In the genomic region with DNA sequence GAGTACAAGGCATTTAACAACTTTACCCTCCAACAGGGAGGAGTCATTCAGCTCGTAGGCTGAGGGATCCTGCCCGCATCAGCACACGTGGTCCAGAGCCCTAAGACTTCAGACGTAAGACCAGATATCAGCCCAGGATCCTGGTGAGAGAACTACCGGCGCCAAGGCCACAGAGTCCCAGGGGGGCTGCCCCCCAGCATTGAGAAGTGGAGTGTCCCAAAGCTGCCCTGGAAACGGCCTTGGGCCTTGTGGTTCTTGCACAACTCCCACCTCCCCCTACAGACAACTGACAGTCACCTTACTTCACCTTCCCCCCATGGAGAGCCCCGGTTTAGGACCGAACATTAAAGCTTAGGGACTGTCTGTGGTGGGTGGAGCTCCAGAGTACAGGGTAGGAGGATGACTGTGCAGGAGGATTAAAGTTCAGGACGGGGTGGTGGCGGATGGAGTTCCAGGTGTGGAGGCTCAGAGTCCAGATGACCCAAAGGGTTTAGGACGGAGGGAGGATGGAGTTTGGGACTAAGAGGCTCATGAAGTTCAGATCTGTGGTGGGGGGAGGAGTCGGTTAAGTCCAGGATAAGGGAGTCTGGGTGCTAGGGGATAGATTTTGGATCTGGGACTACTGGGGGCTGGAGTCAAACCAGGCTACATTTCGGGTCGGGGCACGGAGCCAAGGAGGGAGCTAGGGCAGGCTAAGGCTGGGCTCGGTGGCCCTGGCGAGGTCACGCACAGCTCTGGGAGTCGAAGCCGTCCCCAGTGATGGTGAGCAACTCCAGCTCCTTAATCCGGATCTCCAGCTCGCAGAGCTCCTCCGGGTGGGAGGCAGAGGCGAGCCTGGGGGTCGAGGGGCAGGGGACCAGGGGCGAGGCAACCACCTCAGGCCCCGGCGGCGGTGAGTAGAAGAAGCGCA, we compare ENCODE assay signal across 8 cellular contexts. TPM values are rescaled to one million over a fixed set of nuclear protein-coding genes. Genes with fewer than 3 reads are reported as not detected.
DNase-seq lines count a peak whose midpoint lies in the region; ATAC-seq, FAIRE-seq and TF ChIP-seq lines count a peak whose summit lies in the region.

No MANE protein-coding gene starts in this region.

- H2BK20ac ChIP-seq in IMR-90 (ENCODE audit: low read depth, low read length): peak overlapping the region; percentile 51

- no peak for TF ChIP-seq RAD21 in IMR-90 (IDR thresholded peaks at IDR 0.05; ENCODE audit: low read length)

- H3K18ac ChIP-seq in IMR-90 (ENCODE audit: low read depth, low read length): peak overlapping the region; percentile 72

- no peak for TF ChIP-seq CTCF in AG04449 (IDR thresholded peaks at IDR 0.05; ENCODE audit: insufficient read depth, low read length, missing control alignments)
- no peak for TF ChIP-seq CTCF in IMR-90 (conservative IDR thresholded peaks at IDR 0.05; ENCODE audit: low read depth, low read length)
- TF ChIP-seq CTCF in colonic mucosa (IDR thresholded peaks at IDR 0.05): no peak
- TF ChIP-seq CTCF in GM20000 (IDR thresholded peaks at IDR 0.05; ENCODE audit: extremely low read depth, missing control alignments): no peak

- H3K4ac ChIP-seq in IMR-90 (ENCODE audit: low read depth, low read length): peak overlapping the region; percentile 97

- no peak for FAIRE-seq in urothelium cell line (lab: Jason Lieb, UNC)

- H4K20me1 ChIP-seq in IMR-90 (ENCODE audit: insufficient read depth, low read length): peaks cover 4% of the 10 kb centered on the region; the same call in 1 of the 2 replicates

- peak overlapping the region; percentile 65 for H3K27ac ChIP-seq in IMR-90 (ENCODE audit: insufficient read depth, low read length)
- H3K27ac ChIP-seq in colonic mucosa: peak overlapping the region; percentile 79

- peaks cover 7 to 40% of the 10 kb centered on the region in 2 experiments; a peak in 3 of 4 replicates for H3K79me1 ChIP-seq in IMR-90 (ENCODE audit: low read depth in 1 of 2, low read length in 2 of 2)

- peak overlapping the region; percentile 90 for H4K91ac ChIP-seq in IMR-90 (ENCODE audit: insufficient read depth, low read depth, low read length)

- peaks cover 31% of the 10 kb centered on the region for H3K9me1 ChIP-seq in IMR-90 (ENCODE audit: insufficient read depth, low read length)

- H3K56ac ChIP-seq in IMR-90 (ENCODE audit: extremely low read depth, insufficient read depth, low read length): no peak overlapping the region

- CTCF ChIA-PET in AG04449 (lab: Yijun Ruan, JAX): interaction anchor here (1.5 to 4.6 kb wide), 3 partner anchors 17 to 130 kb away, joined by 4 to 37 read pairs (median 14); no protein-coding TSS in a partner anchor
- CTCF ChIA-PET in IMR-90 (lab: Yijun Ruan, JAX): no interaction called here

- H3K27me3 ChIP-seq in IMR-90 (ENCODE audit: control insufficient read depth, insufficient read depth, low read length) (no peaks in the 10 kb centered on the region), colonic mucosa (no peaks in the 10 kb centered on the region)

- in situ Hi-C loops in IMR-90 (cut with MboI; ENCODE audit: low sequenced_read_pairs): no loop called here

- peak overlapping the region; percentile 80 for H2AFZ ChIP-seq in IMR-90 (replicated peaks; ENCODE audit: low read length, poor library complexity)

- H3K9me3 ChIP-seq in IMR-90 (ENCODE audit: control insufficient read depth, insufficient read depth, low read length): no peaks in the 10 kb centered on the region
- H3K9me3 ChIP-seq in colonic mucosa: no peaks in the 10 kb centered on the region

- peak overlapping the region; percentile 68; the same call in 1 of the 2 replicates for H3K23ac ChIP-seq in IMR-90 (ENCODE audit: low read depth, low read length)

- POLR2A ChIA-PET in AG04449 (lab: Yijun Ruan, JAX) (interaction anchor here (1.1 to 3.4 kb wide), 4 partner anchors 9 to 43 kb away, joined by 3 to 31 read pairs (median 8); partner anchors contain the start of gene CD59), IMR-90 (lab: Charles Lee; ENCODE audit: unreplicated experiment) (interaction anchor here (0.9 kb wide), 1 partner anchor 37 kb away, joined by 3 read pairs; the partner anchor contains the start of gene CD59)

- DNase-seq in AG04449 (ENCODE audit: low read depth, low spot score) (no peak), IMR-90 (no peak), colonic mucosa (peak; percentile 82), mucosa of gallbladder (ENCODE audit: low spot score) (peak; percentile 46), GM20000 (ENCODE audit: low spot score) (no peak), NOMO-1 treated with DMSO at 0.1 percent for 48 hours (lab: John Stamatoyannopoulos, UW; ENCODE audit: unreplicated experiment) (no peak), NCI-H1092 treated with DMSO at 0.1 percent for 48 hours (lab: John Stamatoyannopoulos, UW) (no peak), urothelium cell line (ENCODE audit: low spot score) (no peak)

- dilution Hi-C loops in IMR-90 (cut with HindIII; ENCODE audit: low sequenced_read_pairs, unreplicated experiment): no loop called here

- peak overlapping the region; percentile 87 for H4K5ac ChIP-seq in IMR-90 (ENCODE audit: low read depth, low read length)

- peak overlapping the region; percentile 80 for H2BK5ac ChIP-seq in IMR-90 (ENCODE audit: low read depth, low read length, poor library complexity, severe bottlenecking)

- H3K4me3 ChIP-seq in AG04449 (ENCODE audit: low read depth, low read length): peak overlapping the region; percentile 67
- peak overlapping the region; percentile 65 for H3K4me3 ChIP-seq in IMR-90 (ENCODE audit: insufficient read depth, low read depth, low read length)
- peak overlapping the region; percentile 45 for H3K4me3 ChIP-seq in colonic mucosa

- H2BK120ac ChIP-seq in IMR-90 (ENCODE audit: low read depth, low read length): peak overlapping the region; percentile 89

- peak overlapping the region; percentile 94 for H2AK5ac ChIP-seq in IMR-90 (ENCODE audit: low read depth, low read length)

- H3K4me1 ChIP-seq in IMR-90 (ENCODE audit: control insufficient read depth, insufficient read depth, low read length) (peaks cover 26% of the 10 kb centered on the region), colonic mucosa (peaks cover 13% of the 10 kb centered on the region)

- no TSS peak for BruUV-seq in IMR-90 (replicated peaks; lab: Mats Ljungman, UMichigan)

- peak overlapping the region; percentile 90; the same call in 2 of the 3 replicates for H2BK15ac ChIP-seq in IMR-90 (ENCODE audit: low read depth, low read length)

- WGBS in IMR-90 (ENCODE audit: extremely low coverage in 2 of 2, insufficient read length in 1 of 2), 2 experiments: 63% methylated on average over 13 of the region's 31 CpGs; no CpG with 5 or more reads in 1 of the 2 experiments

- H3K9ac ChIP-seq in IMR-90 (ENCODE audit: low read depth, low read length) (peak overlapping the region; percentile 54), colonic mucosa (ENCODE audit: low read depth in 2 of 2, low read length in 2 of 2) (peak overlapping the region in 1 of 2 donors; percentile 54)

- ATAC-seq in IMR-90 (ENCODE audit: low read depth): no peak

- peak overlapping the region; percentile 64 for H3K14ac ChIP-seq in IMR-90 (replicated peaks; ENCODE audit: low read depth, low read length)

- peak; percentile 29; the same call in 1 of the 2 replicates for TF ChIP-seq POLR2A in IMR-90 (IDR thresholded peaks at IDR 0.05; ENCODE audit: low read depth, low read length)

- H3K36me3 ChIP-seq in IMR-90 (ENCODE audit: control insufficient read depth, insufficient read depth, low read length) (no peaks in the 10 kb centered on the region), colonic mucosa (no peaks in the 10 kb centered on the region)

- peak overlapping the region; percentile 48 for H2AK9ac ChIP-seq in IMR-90 (replicated peaks; ENCODE audit: low read depth, low read length, poor library complexity)

- peak overlapping the region; percentile 78 to 84; a peak in 3 of 4 replicates for H4K8ac ChIP-seq in IMR-90 (ENCODE audit: low read depth in 2 of 2, low read length in 2 of 2)

- intact Hi-C loops in IMR-90 (cut with micrococcal nuclease) (no loop called here), colonic mucosa (cut with DNase I) (loop anchor here (10.0 kb wide), 1 partner anchor 535 kb away; the partner anchor contains the start of gene CSTF3)

- H3K4me2 ChIP-seq in IMR-90 (ENCODE audit: low read depth, low read length): peak overlapping the region; percentile 67

TF ChIP-seq in IMR-90, 13 proteins besides CTCF, POLR2A, EP300 and RAD21:
- TF ChIP-seq SMC3 (IDR thresholded peaks at IDR 0.05; ENCODE audit: low read depth, low read length) (no peak), CEBPB (IDR thresholded peaks at IDR 0.05; ENCODE audit: low read depth, low read length) (peak; percentile 19; the same call in 1 of the 2 replicates)

RNA-seq across cellular contexts. Expression of gene C11orf91, which starts 0.9 kb away (rescaled TPM):
- total RNA-seq in IMR-90 (2012; rRNA removed) (not detected in 2 replicates), colonic mucosa (not detected), mucosa of gallbladder (0.26 TPM)
- polyA plus RNA-seq in IMR-90 (2012; rRNA removed): 0.10 TPM in 1 of 2 replicates, not detected in the other
- polyA plus RNA-seq in IMR-90 (2012; cell fraction: cytosol; rRNA removed): 0.27 TPM in 1 of 2 replicates, not detected in the other
- polyA plus RNA-seq in IMR-90 (2012; cell fraction: nucleus; rRNA removed; ENCODE audit: low replicate concordance): 0.11 and 0.21 TPM in 2 replicates

RNA-seq across cellular contexts. Expression of gene CD59, which starts 36.5 kb away (rescaled TPM):
- 637 and 765 TPM in 2 replicates for total RNA-seq in IMR-90 (2012; rRNA removed)
- polyA plus RNA-seq in IMR-90 (2012; rRNA removed): 1,066 and 1,140 TPM in 2 replicates
- 293 and 869 TPM in 2 replicates for polyA plus RNA-seq in IMR-90 (2012; cell fraction: cytosol; rRNA removed)
- 63.7 and 319 TPM in 2 replicates for polyA plus RNA-seq in IMR-90 (2012; cell fraction: nucleus; rRNA removed; ENCODE audit: low replicate concordance)
- 100 to 1,000 TPM; 268 to 399 TPM for total RNA-seq in colonic mucosa
- total RNA-seq in mucosa of gallbladder: 880 TPM

Comparison
In these comparisons a context has a peak if more than half of its experiments do, and no peak if none do; other contexts are left out.
1. DNase-seq: peak in colonic mucosa (single experiment) and mucosa of gallbladder (single experiment); none in AG04449 (single experiment), IMR-90 (single experiment), GM20000 (single experiment), NOMO-1 treated with DMSO at 0.1 percent for 48 hours (single experiment), NCI-H1092 treated with DMSO at 0.1 percent for 48 hours (single experiment) and urothelium cell line (single experiment).
2. Peak in every context shown above with its lines, with median percentiles within 50 percentile points of each other: H3K4me3 ChIP-seq.